17 cellular contexts compared by ENCODE assay signal in the genomic region with DNA sequence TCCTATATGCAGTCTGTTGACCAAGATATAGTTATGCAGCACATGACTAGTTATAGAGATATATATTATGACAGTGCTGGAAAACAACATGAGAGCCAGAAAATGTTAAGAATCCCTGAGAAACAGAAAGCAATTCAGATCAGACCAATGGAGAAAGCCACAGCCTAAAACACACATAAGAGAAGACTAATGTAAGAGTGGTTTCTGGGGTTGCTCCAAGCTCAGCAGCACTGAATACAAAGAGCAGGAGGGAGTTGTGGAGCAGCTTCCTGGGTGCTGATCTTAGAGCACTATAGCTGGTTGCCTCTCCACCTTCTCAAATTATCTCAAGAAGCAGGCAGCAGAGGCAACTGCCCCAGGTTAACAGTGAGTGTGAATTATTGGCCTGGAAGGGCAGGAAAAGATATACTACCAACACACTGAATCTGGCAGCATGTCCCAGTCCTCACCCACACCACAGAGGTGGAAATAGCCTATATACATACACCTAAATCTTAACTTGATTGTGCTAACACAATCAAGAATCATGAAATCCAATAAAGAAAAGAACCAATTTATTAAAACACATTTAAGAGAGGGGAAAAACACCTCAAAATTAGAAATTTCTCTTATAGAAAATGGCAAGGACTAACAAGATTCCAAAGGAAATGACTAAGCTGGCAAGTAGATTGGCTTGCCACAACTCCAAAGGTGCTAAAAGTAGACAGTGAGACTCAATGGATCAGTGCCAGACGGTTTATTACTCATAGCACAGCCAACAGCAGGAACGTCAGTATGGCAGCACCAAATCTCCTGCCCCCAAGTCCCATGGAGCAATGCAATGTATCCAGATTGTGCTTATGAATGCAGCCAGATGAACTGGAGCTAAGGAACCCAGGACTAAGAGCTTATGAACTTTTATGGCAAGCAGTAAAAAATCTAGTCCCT. TPM values are rescaled to one million over a fixed set of nuclear protein-coding genes. Genes with fewer than 3 reads are reported as not detected.
DNase-seq lines count a peak whose midpoint lies in the region; ATAC-seq, FAIRE-seq and TF ChIP-seq lines count a peak whose summit lies in the region.
"Had no signal": no experiment of that assay in that cellular context is flagged by ENCODE, and none has a peak within 500 bp of the region (broad histone marks: within the 10 kb centered on the region; RNA-seq: fewer than 3 reads in every experiment).

No MANE protein-coding gene starts in this region.

- H3K27ac ChIP-seq in brain microvascular endothelial cell = no peak overlapping the region
- H3K27ac ChIP-seq: adrenal gland, BLaER1 had no signal

- CTCF ChIA-PET in T-cell (lab: Charles Lee) = no interaction called here

- no peaks in the 10 kb centered on the region for H3K9me3 Mint-ChIP-seq in T-cell

- H3K4me3 ChIP-seq in brain microvascular endothelial cell (ENCODE audit: low read depth, low read length) (no peak overlapping the region), kidney epithelial cell (ENCODE audit: low read depth, low read length) (no peak overlapping the region)
- H3K4me3 ChIP-seq: adrenal gland, BLaER1 had no signal

- H3K36me3 Mint-ChIP-seq in T-cell = no peaks in the 10 kb centered on the region
- H3K36me3 Mint-ChIP-seq: immature natural killer cell had no signal

- TF ChIP-seq CTCF in brain microvascular endothelial cell (IDR thresholded peaks at IDR 0.05; ENCODE audit: low read depth, low read length, missing control alignments) (no peak), kidney epithelial cell (IDR thresholded peaks at IDR 0.05; ENCODE audit: insufficient read depth, low read length, poor library complexity, severe bottlenecking) (no peak)

- H3K4me3 Mint-ChIP-seq in T-cell = no peak overlapping the region
- H3K4me3 Mint-ChIP-seq: immature natural killer cell had no signal

- POLR2A ChIA-PET in T-cell (lab: Charles Lee) = no interaction called here

- H3K27ac Mint-ChIP-seq in T-cell = no peak overlapping the region
- H3K27ac Mint-ChIP-seq: immature natural killer cell had no signal

- H3K27me3 ChIP-seq in brain microvascular endothelial cell (replicated peaks) = no peaks in the 10 kb centered on the region
- H3K27me3 ChIP-seq in kidney epithelial cell (ENCODE audit: control insufficient read depth, insufficient read depth, low read length) = no peaks in the 10 kb centered on the region
- H3K27me3 ChIP-seq: adrenal gland, BLaER1 had no signal

- in situ Hi-C loops in ACHN (cut with HindIII; ENCODE audit: low pct_ligation_motif_present, low pct_unique_long_range_greater_than_20kb, low sequenced_read_pairs) (no loop called here), brain microvascular endothelial cell (cut with HindIII; ENCODE audit: low pct_ligation_motif_present, low sequenced_read_pairs) (no loop called here)

- FAIRE-seq in HTR-8/SVneo (lab: Jason Lieb, UNC) = no peak

- peaks cover 19 to 35% of the 10 kb centered on the region in 2 donors for H3K27me3 Mint-ChIP-seq in T-cell

- peak; percentile 76 for DNase-seq in ACHN
- peak; percentile 61 for DNase-seq in HPDE6-E6E7 (ENCODE audit: extremely low spot score)
- DNase-seq in brain microvascular endothelial cell = peak; percentile 91
- DNase-seq in kidney epithelial cell (ENCODE audit: low read depth) = peak; percentile 43
- no peak for DNase-seq in central memory CD4-positive, alpha-beta T cell
- DNase-seq in HTR-8/SVneo (ENCODE audit: insufficient read length, low spot score) = no peak
- DNase-seq in T-cell = no peak
- DNase-seq in SIG-M5 treated with dmso at 0.1 percent for 504 hours (lab: John Stamatoyannopoulos, UW; ENCODE audit: unreplicated experiment) = no peak
- DNase-seq: activated CD8-positive, alpha-beta memory T cell treated with anti-CD3 and anti-CD28 coated beads, Interleukin-2, amount 50 U/mL, for 4 hours; immature natural killer cell; NCI-H1092; NCI-H345; stimulated activated CD4-positive, alpha-beta T cell treated with anti-CD3 and anti-CD28 coated beads, Interleukin-12 subunit alpha, Interleukin-12 subunit beta, amount 100 ng/mL, for 4 hours had no signal

- no peaks in the 10 kb centered on the region for H3K4me1 Mint-ChIP-seq in T-cell
- H3K4me1 Mint-ChIP-seq: immature natural killer cell had no signal

- H3K36me3 ChIP-seq in brain microvascular endothelial cell (replicated peaks) = no peaks in the 10 kb centered on the region
- H3K36me3 ChIP-seq in kidney epithelial cell (ENCODE audit: control insufficient read depth, insufficient read depth, low read length) = no peaks in the 10 kb centered on the region
- H3K36me3 ChIP-seq: adrenal gland, BLaER1 had no signal

- no peak for ATAC-seq in T-cell (replicated peaks in 1 of 4)

RNA-seq across cellular contexts. Expression of a gene that starts 5.1 kb away (rescaled TPM):
- total RNA-seq in kidney epithelial cell (not detected in 2 replicates), T-cell (not detected)
- total RNA-seq: adrenal gland, G401, urinary bladder had no signal

Comparison
In these comparisons a context has a peak if more than half of its experiments do, and no peak if none do; other contexts are left out.
1. DNase-seq: peak in ACHN (single experiment), HPDE6-E6E7 (single experiment), brain microvascular endothelial cell (single experiment) and kidney epithelial cell (single experiment); none in central memory CD4-positive, alpha-beta T cell (single experiment), HTR-8/SVneo (single experiment), T-cell (0 of 34) and SIG-M5 treated with dmso at 0.1 percent for 504 hours (single experiment).